13 cellular contexts compared by ENCODE assay signal in genomic region chr1:161994153-161994814, GRCh38. TPM values are rescaled to one million over a fixed set of nuclear protein-coding genes. Genes with fewer than 3 reads are reported as not detected.
DNase-seq lines count a peak whose midpoint lies in the region; ATAC-seq, FAIRE-seq and TF ChIP-seq lines count a peak whose summit lies in the region.
"Had no signal": no experiment of that assay in that cellular context is flagged by ENCODE, and none has a peak within 500 bp of the region (broad histone marks: within the 10 kb centered on the region; RNA-seq: fewer than 3 reads in every experiment).

No MANE protein-coding gene starts in this region.

- TF ChIP-seq CTCF in cardiac fibroblast (IDR thresholded peaks at IDR 0.05; ENCODE audit: low read depth, low read length), result no peak
- no peak for TF ChIP-seq CTCF in D721Med (IDR thresholded peaks at IDR 0.05; ENCODE audit: insufficient read depth, missing control alignments)

- FAIRE-seq in D721Med (lab: Jason Lieb, UNC), result no peak
- FAIRE-seq: keratinocyte had no signal

- no peak for ATAC-seq in activated CD4-positive, CD25-positive, alpha-beta regulatory T cell treated with anti-CD3 and anti-CD28 coated beads, Interleukin-2, amount 50 U/mL, for 24 hours
- ATAC-seq: esophagus mucosa had no signal

- H3K27ac ChIP-seq in skin epidermis, result peak overlapping the region in 12 of 21 experiments; percentile 5 to 72 (median 42)

- DNase-seq in EH (ENCODE audit: low read depth) (peak; percentile 87), cardiac fibroblast (ENCODE audit: low read depth in 2 of 2) (peak; percentile 22 to 60), hypothalamus (lab: John Stamatoyannopoulos, UW) (peak in 39 of 51 donors; percentile 5 to 86 (median 57)), germinal center (ENCODE audit: low spot score) (no peak), H4 (ENCODE audit: low spot score) (no peak), D721Med (ENCODE audit: insufficient read length, low spot score) (no peak)
- DNase-seq: activated T-cell treated with anti-CD3 and anti-CD28 coated beads for 4 hours, Karpas-422, NCI-H2029 treated with DMSO at 0.1 percent for 48 hours had no signal

- no peak overlapping the region for H3K4me3 ChIP-seq in cardiac fibroblast (replicated peaks in 1 of 2; ENCODE audit: low read depth in 2 of 2, low read length in 2 of 2)
- H3K4me3 ChIP-seq in skin epidermis, result no peak overlapping the region

RNA-seq across cellular contexts. Expression of gene OLFML2B, which starts 29.4 kb away (rescaled TPM):
- 0.55 and 2.1 TPM in 2 replicates for total RNA-seq in H4 (2014; rRNA removed; shearing (Covaris generic))

Comparison
In these comparisons a context has a peak if more than half of its experiments do, and no peak if none do; other contexts are left out.
1. DNase-seq: peak in EH (single experiment), cardiac fibroblast (2 of 2) and hypothalamus (39 of 51); none in germinal center (single experiment), H4 (single experiment) and D721Med (single experiment).